ENCODE assay signal across 10 cellular contexts in the genomic region with DNA sequence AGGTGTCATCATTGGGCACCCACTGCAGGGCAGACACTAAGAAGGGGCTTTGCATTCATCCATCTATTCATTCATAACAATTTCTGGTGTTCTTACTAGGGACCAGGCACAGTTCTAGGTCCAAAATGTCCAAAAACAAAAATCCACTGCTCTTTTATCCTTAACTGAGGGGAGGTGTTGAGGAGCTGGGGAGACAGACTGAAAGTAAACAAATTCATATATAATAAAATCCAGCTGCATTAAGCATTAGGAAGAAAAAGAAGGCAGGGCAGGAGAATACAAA. TPM values are rescaled to one million over a fixed set of nuclear protein-coding genes. Genes with fewer than 3 reads are reported as not detected.
DNase-seq lines count a peak whose midpoint lies in the region; FAIRE-seq and TF ChIP-seq lines count a peak whose summit lies in the region.
"Had no signal": no experiment of that assay in that cellular context is flagged by ENCODE, and none has a peak within 500 bp of the region (broad histone marks: within the 10 kb centered on the region; RNA-seq: fewer than 3 reads in every experiment).

No MANE protein-coding gene starts in this region.

- no peak overlapping the region for H3K27ac ChIP-seq in AG04450 (ENCODE audit: low read depth, low read length)
- peak overlapping the region; percentile 73 for H3K27ac ChIP-seq in effector memory CD4-positive, alpha-beta T cell (ENCODE audit: insufficient read depth, low read length, poor library complexity, severe bottlenecking)

- peaks cover 14% of the 10 kb centered on the region for H3K4me1 Mint-ChIP-seq in nephron

- no peak for FAIRE-seq in frontal cortex (lab: Jason Lieb, UNC)
- FAIRE-seq: colon had no signal

- POLR2A ChIA-PET in AG04450 (lab: Yijun Ruan, JAX) = no interaction called here

- H3K4me3 ChIP-seq in AG04450 (ENCODE audit: low read depth, low read length) = peak overlapping the region; percentile 72
- H3K4me3 ChIP-seq in LNCaP clone FGC (ENCODE audit: low read depth, low read length) = peak overlapping the region; percentile 57
- peak overlapping the region; percentile 72 for H3K4me3 ChIP-seq in effector memory CD4-positive, alpha-beta T cell (ENCODE audit: insufficient read depth, low read depth, low read length, poor library complexity, severe bottlenecking)

- peaks cover 43% of the 10 kb centered on the region for H3K27me3 ChIP-seq in AG04450 (ENCODE audit: control insufficient read depth, insufficient read depth, low read length)
- no peaks in the 10 kb centered on the region for H3K27me3 ChIP-seq in effector memory CD4-positive, alpha-beta T cell (replicated peaks; ENCODE audit: control insufficient read depth, insufficient read depth, low read length, poor library complexity, severe bottlenecking)

- no peak for TF ChIP-seq CTCF in AG04450 (IDR thresholded peaks at IDR 0.05; ENCODE audit: low read depth, low read length)
- no peak for TF ChIP-seq CTCF in LNCaP clone FGC (IDR thresholded peaks at IDR 0.05; ENCODE audit: control insufficient read depth, extremely low read depth, insufficient read depth)
- no peak for TF ChIP-seq CTCF in nephron (IDR thresholded peaks at IDR 0.05; ENCODE audit: unreplicated experiment in 3 of 3)
- no peak for TF ChIP-seq CTCF in GM10266 (IDR thresholded peaks at IDR 0.05; ENCODE audit: control insufficient read depth, insufficient read depth, low read depth, missing control alignments)

- H3K36me3 ChIP-seq in effector memory CD4-positive, alpha-beta T cell (ENCODE audit: control insufficient read depth, insufficient read depth, low read length) = no peaks in the 10 kb centered on the region

- H3K4me1 ChIP-seq in effector memory CD4-positive, alpha-beta T cell (ENCODE audit: control insufficient read depth, insufficient read depth, low read length, poor library complexity, severe bottlenecking) = peaks cover 45% of the 10 kb centered on the region

- no peaks in the 10 kb centered on the region for H3K9me3 Mint-ChIP-seq in nephron

- H3K27me3 Mint-ChIP-seq in nephron (ENCODE audit: low read depth) = peaks cover 53% of the 10 kb centered on the region

- H3K4me3 Mint-ChIP-seq in nephron = peak overlapping the region; percentile 84 to 94 (median 85)

- no peak for DNase-seq in AG04450 (ENCODE audit: low read depth, low spot score)
- no peak for DNase-seq in LNCaP clone FGC (ENCODE audit: low read depth)
- DNase-seq in effector memory CD4-positive, alpha-beta T cell = no peak
- no peak for DNase-seq in frontal cortex (ENCODE audit: low spot score in 2 of 2)
- no peak for DNase-seq in DMS 273 treated with DMSO at 0.1 percent for 48 hours (lab: John Stamatoyannopoulos, UW)
- no peak for DNase-seq in GM10266 (ENCODE audit: extremely low spot score)
- DNase-seq in NCI-H1092 (lab: John Stamatoyannopoulos, UW) = no peak
- DNase-seq: GF-D8 had no signal

- CTCF ChIA-PET in AG04450 (lab: Charles Lee) = interaction anchor here (0.5 to 3.6 kb wide), 3 partner anchors 13 to 1111 kb away, joined by 3 to 13 read pairs (median 6); no protein-coding TSS in a partner anchor

- H3K27ac Mint-ChIP-seq in nephron = peak overlapping the region; percentile 6 to 81 (median 25)

- H3K9me3 ChIP-seq in AG04450 (ENCODE audit: control insufficient read depth, insufficient read depth, low read length) = no peaks in the 10 kb centered on the region; the same call in 1 of the 2 replicates
- H3K9me3 ChIP-seq in effector memory CD4-positive, alpha-beta T cell (ENCODE audit: control insufficient read depth, low read length) = no peaks in the 10 kb centered on the region

- no peaks in the 10 kb centered on the region for H3K36me3 Mint-ChIP-seq in nephron (ENCODE audit: low read depth)

RNA-seq across cellular contexts. Expression of a gene that starts 1.1 kb away (rescaled TPM):
- polyA plus RNA-seq in AG04450 (2011; rRNA removed) = 2.3 and 2.5 TPM in 2 replicates
- polyA minus RNA-seq in AG04450 (2011; rRNA and poly(A)+ RNA removed) = 0.74 and 2.4 TPM in 2 replicates
- 22.8 TPM for total RNA-seq in frontal cortex

RNA-seq across cellular contexts. Expression of a gene that starts 29.5 kb away (rescaled TPM):
- not detected in 2 replicates for polyA plus RNA-seq in AG04450 (2011; rRNA removed)
- not detected in 2 replicates for polyA minus RNA-seq in AG04450 (2011; rRNA and poly(A)+ RNA removed)
- 43.6 TPM for total RNA-seq in frontal cortex
